In genomic region chr7:101944611-101945010, GRCh38 we compare ENCODE assay signal across 19 cellular contexts.
DNase-seq lines count a peak whose midpoint lies in the region; ATAC-seq, FAIRE-seq and TF ChIP-seq lines count a peak whose summit lies in the region.
"Had no signal": no experiment of that assay in that cellular context is flagged by ENCODE, and none has a peak within 500 bp of the region (broad histone marks: within the 10 kb centered on the region; RNA-seq: fewer than 3 reads in every experiment).

No MANE protein-coding gene starts in this region.

- H3K9me3 Mint-ChIP-seq in Caco-2 (ENCODE audit: unreplicated experiment) = no peaks in the 10 kb centered on the region
- H3K9me3 Mint-ChIP-seq: IgD-negative memory B cell had no signal

- TF ChIP-seq POLR2A in gastrocnemius medialis (IDR thresholded peaks at IDR 0.05) = no peak

- H3K27me3 Mint-ChIP-seq in Caco-2 (ENCODE audit: insufficient read depth, unreplicated experiment) = no peaks in the 10 kb centered on the region
- H3K27me3 Mint-ChIP-seq: IgD-negative memory B cell had no signal

- POLR2A ChIA-PET in Caco-2 (lab: Charles Lee) = no interaction called here

- H3K27me3 ChIP-seq in Caco-2 (replicated peaks; ENCODE audit: control insufficient read depth, insufficient read depth, low read length) = no peaks in the 10 kb centered on the region
- no peaks in the 10 kb centered on the region for H3K27me3 ChIP-seq in Karpas-422 (ENCODE audit: low read length)
- H3K27me3 ChIP-seq in right atrium auricular region = no peaks in the 10 kb centered on the region
- H3K27me3 ChIP-seq in gastrocnemius medialis = no peaks in the 10 kb centered on the region
- H3K27me3 ChIP-seq in small intestine (ENCODE audit: control insufficient read depth in 2 of 2, insufficient read depth in 2 of 2, low read length in 2 of 2) = no peaks in the 10 kb centered on the region
- H3K27me3 ChIP-seq: SJSA1 had no signal

- no peak for DNase-seq in Caco-2
- no peak for DNase-seq in Karpas-422
- no peak for DNase-seq in right atrium auricular region (ENCODE audit: low spot score)
- DNase-seq in gastrocnemius medialis = no peak
- no peak for DNase-seq in occipital lobe (lab: John Stamatoyannopoulos, UW)
- no peak for DNase-seq in small intestine
- DNase-seq: COR-L47, DMS53, GM23248, NCI-H1436, NCI-H2081, NCI-H524 had no signal

- H3K36me3 ChIP-seq in Caco-2 (ENCODE audit: control insufficient read depth, insufficient read depth, low read length) (no peaks in the 10 kb centered on the region), Karpas-422 (ENCODE audit: insufficient read depth, low read length) (no peaks in the 10 kb centered on the region), right atrium auricular region (no peaks in the 10 kb centered on the region), gastrocnemius medialis (no peaks in the 10 kb centered on the region), small intestine (ENCODE audit: control insufficient read depth in 2 of 2, insufficient read depth in 2 of 2, low read length in 2 of 2) (no peaks in the 10 kb centered on the region)
- H3K36me3 ChIP-seq: SJSA1 had no signal

- no peak for FAIRE-seq in small intestine (lab: Jason Lieb, UNC)
- FAIRE-seq: GM12891, RCC 7860 had no signal

- H3K4me3 ChIP-seq in Caco-2 (ENCODE audit: low read depth, low read length) (no peak overlapping the region), Karpas-422 (ENCODE audit: low read length) (no peak overlapping the region), right atrium auricular region (no peak overlapping the region), gastrocnemius medialis (no peak overlapping the region), small intestine (ENCODE audit: low read depth in 1 of 2, low read length in 2 of 2) (no peak overlapping the region)
- H3K4me3 ChIP-seq: GM23248, SJSA1 had no signal

- peaks cover 13% of the 10 kb centered on the region for H3K4me1 ChIP-seq in Caco-2
- peaks cover 82% of the 10 kb centered on the region for H3K4me1 ChIP-seq in Karpas-422 (ENCODE audit: low read length)
- peaks cover 0 to 75% of the 10 kb centered on the region in 2 donors for H3K4me1 ChIP-seq in right atrium auricular region
- H3K4me1 ChIP-seq in gastrocnemius medialis = peaks cover 77 to 79% of the 10 kb centered on the region in 2 donors
- H3K4me1 ChIP-seq in small intestine (ENCODE audit: control insufficient read depth in 2 of 2, insufficient read depth in 1 of 2, low read depth in 1 of 2, low read length in 1 of 2) = peaks cover 0 to 11% of the 10 kb centered on the region in 2 donors

- in situ Hi-C loops in gastrocnemius medialis (cut with MboI; ENCODE audit: low sequenced_read_pairs in 4 of 4) = no loop called here

- H3K27ac ChIP-seq in Karpas-422 (ENCODE audit: low read length) (peak overlapping the region; percentile 42; the same call in 1 of the 2 replicates), right atrium auricular region (peak overlapping the region; percentile 56 to 88), gastrocnemius medialis (peak overlapping the region; percentile 89 to 96 (median 94)), small intestine (ENCODE audit: low read depth in 1 of 2, low read length in 1 of 2) (no peak overlapping the region)
- H3K27ac ChIP-seq: C4-2B, GM23248, SJSA1 had no signal

- H3K9me3 ChIP-seq in Caco-2 = no peaks in the 10 kb centered on the region
- H3K9me3 ChIP-seq in Karpas-422 (ENCODE audit: low read length) = no peaks in the 10 kb centered on the region
- no peaks in the 10 kb centered on the region for H3K9me3 ChIP-seq in right atrium auricular region
- H3K9me3 ChIP-seq in gastrocnemius medialis = no peaks in the 10 kb centered on the region
- H3K9me3 ChIP-seq in small intestine (ENCODE audit: control insufficient read depth, low read depth) = no peaks in the 10 kb centered on the region
- H3K9me3 ChIP-seq: SJSA1 had no signal

- intact Hi-C loops in Caco-2 (cut with micrococcal nuclease; ENCODE audit: unreplicated experiment) (no loop called here), gastrocnemius medialis (cut with DNase I; ENCODE audit: low total_unique reads) (no loop called here)

- no peaks in the 10 kb centered on the region for H3K9me2 ChIP-seq in Karpas-422 (replicated peaks; ENCODE audit: insufficient read depth, low read length)

- BruUV-seq in Caco-2 (replicated peaks; lab: Mats Ljungman, UMichigan) = no TSS peak

- no peak for TF ChIP-seq CTCF in Caco-2 (IDR thresholded peaks at IDR 0.05; ENCODE audit: insufficient read depth in 1 of 2, low read depth in 1 of 2, low read length in 1 of 2, severe bottlenecking in 1 of 2, unreplicated experiment in 1 of 2)
- TF ChIP-seq CTCF in right atrium auricular region (IDR thresholded peaks at IDR 0.05) = no peak
- TF ChIP-seq CTCF in gastrocnemius medialis (IDR thresholded peaks at IDR 0.05 in 4 of 5, conservative IDR thresholded peaks at IDR 0.05 in 1 of 5) = no peak

- H3K36me3 Mint-ChIP-seq in Caco-2 (ENCODE audit: insufficient read depth, unreplicated experiment) = peaks cover 60% of the 10 kb centered on the region

- no peaks in the 10 kb centered on the region for H4K20me1 ChIP-seq in Karpas-422 (ENCODE audit: insufficient read depth, low read depth, low read length)

- H3K79me2 ChIP-seq in Karpas-422 (ENCODE audit: low read length) = peaks cover 92% of the 10 kb centered on the region

- no peak for ATAC-seq in gastrocnemius medialis
- no peak for ATAC-seq in GM18511 (IDR thresholded peaks at IDR 0.05; ENCODE audit: unreplicated experiment)
- ATAC-seq in activated CD4-positive, CD25-positive, alpha-beta regulatory T cell treated with anti-CD3 and anti-CD28 coated beads, Interleukin-2, amount 50 U/mL, for 24 hours = no peak

- no peaks in the 10 kb centered on the region for H3K4me1 Mint-ChIP-seq in Caco-2 (ENCODE audit: low read depth, unreplicated experiment)

- H3K4me3 Mint-ChIP-seq in Caco-2 (ENCODE audit: unreplicated experiment) = no peak overlapping the region
- H3K4me3 Mint-ChIP-seq: IgD-negative memory B cell had no signal

- H2AFZ ChIP-seq in Karpas-422 (ENCODE audit: low read length) = no peak overlapping the region
- H2AFZ ChIP-seq: GM23248 had no signal

- H3K27ac Mint-ChIP-seq in Caco-2 (ENCODE audit: unreplicated experiment) = peak overlapping the region; percentile 12

- no peak overlapping the region for H3K4me2 ChIP-seq in Karpas-422 (ENCODE audit: low read depth, low read length, poor library complexity, severe bottlenecking)

- no peak overlapping the region for H3K9ac ChIP-seq in Karpas-422 (ENCODE audit: low read length)
- H3K9ac ChIP-seq: GM23248 had no signal

- WGBS in small intestine, 3 donors = 94 to 97% (median 94%) methylated on average over 10 of the region's 10 CpGs

- CTCF ChIA-PET in Caco-2 (lab: Charles Lee) = interaction anchor here (0.6 kb wide), 1 partner anchor 123 kb away, joined by 5 read pairs; no protein-coding TSS in a partner anchor

Comparison
In these comparisons a context has a peak if more than half of its experiments do, and no peak if none do; other contexts are left out.
1. H3K27ac ChIP-seq: peak in Karpas-422 (single experiment), right atrium auricular region (2 of 2) and gastrocnemius medialis (4 of 4); none in small intestine (0 of 2).